Comparison of ENCODE assay signal across 20 cellular contexts in the genomic region with DNA sequence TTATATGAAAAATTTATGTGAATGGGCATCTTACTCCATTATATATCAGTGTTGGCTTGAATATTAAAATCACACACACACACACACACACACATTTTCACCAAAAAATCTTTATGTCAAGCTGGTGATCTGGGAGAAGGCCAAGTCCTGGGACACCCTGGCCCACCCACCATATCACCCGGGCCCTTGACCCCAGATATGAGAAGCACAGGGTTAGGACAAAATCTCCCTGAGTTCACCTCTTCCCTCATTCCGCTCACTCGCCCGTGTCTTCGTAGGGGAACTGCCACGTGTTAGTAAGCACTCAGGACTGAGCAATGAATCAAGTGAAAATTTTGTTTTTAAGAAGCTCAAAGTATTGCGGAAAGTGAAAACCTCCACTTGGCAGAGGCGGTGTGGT.
A peak's percentile ranks its signal among the peaks of the same experiment; 100 is the strongest.
DNase-seq lines count a peak whose midpoint lies in the region; ATAC-seq and TF ChIP-seq lines count a peak whose summit lies in the region.
"Had no signal": no experiment of that assay in that cellular context is flagged by ENCODE, and none has a peak within 500 bp of the region (broad histone marks: within the 10 kb centered on the region; RNA-seq: fewer than 3 reads in every experiment).

No MANE protein-coding gene starts in this region.

- no peak for TF ChIP-seq CTCF in HCT116 (IDR thresholded peaks at IDR 0.05 in 2 of 3, conservative IDR thresholded peaks at IDR 0.05 in 1 of 3; ENCODE audit: borderline replicate concordance in 1 of 3, insufficient read depth in 1 of 3, low read depth in 2 of 3, low read length in 2 of 3)
- no peak for TF ChIP-seq CTCF in PC-9 (conservative IDR thresholded peaks at IDR 0.05)

- H3K79me2 ChIP-seq in HCT116 (ENCODE audit: insufficient read depth, low read length) = no peaks in the 10 kb centered on the region
- no peaks in the 10 kb centered on the region for H3K79me2 ChIP-seq in PC-9 (ENCODE audit: low read depth)

- no peak overlapping the region for H3K4ac ChIP-seq in neuronal stem cell (ENCODE audit: low read length)

- H3K9me3 ChIP-seq in BLaER1 treated with 17β-estradiol and CSF1 and Interleukin-3, amounts not matched to agents 10 nM and 100 nM (replicated peaks in 1 of 11) = peaks cover 6 to 23% (median 9%) of the 10 kb centered on the region in 11 experiments; a peak in 17 of 22 replicates
- H3K9me3 ChIP-seq in HCT116 (ENCODE audit: control insufficient read depth in 1 of 2, insufficient read depth in 1 of 2, low read depth in 1 of 2, low read length in 2 of 2) (no peaks in the 10 kb centered on the region), PC-9 (ENCODE audit: insufficient read depth, low read depth) (no peaks in the 10 kb centered on the region), neuronal stem cell (replicated peaks in 1 of 2; ENCODE audit: control insufficient read depth in 2 of 2, insufficient read depth in 1 of 2, low read depth in 1 of 2, low read length in 2 of 2) (peaks cover 0 to 4% of the 10 kb centered on the region in 2 donors)
- H3K9me3 ChIP-seq: A549, HAP-1 had no signal

- no peak overlapping the region for H2BK12ac ChIP-seq in neuronal stem cell (ENCODE audit: low read length)

- H3K4me3 ChIP-seq in BLaER1 treated with 17β-estradiol and CSF1 and Interleukin-3, amounts not matched to agents 10 nM and 100 nM = peak overlapping the region in 4 of 10 experiments; percentile 38 to 51 (median 46); a peak in 3 of 20 replicates
- H3K4me3 ChIP-seq in HCT116 (replicated peaks in 1 of 2; ENCODE audit: low read depth in 1 of 2, low read length in 2 of 2) = no peak overlapping the region; a peak in 1 of 4 replicates
- no peak overlapping the region for H3K4me3 ChIP-seq in PC-9
- no peak overlapping the region for H3K4me3 ChIP-seq in neuronal stem cell (ENCODE audit: low read length in 2 of 2)
- H3K4me3 ChIP-seq: A549, GM12878, GM23338, HAP-1 had no signal

- no TSS peak for BruUV-seq in HCT116 (replicated peaks; lab: Mats Ljungman, UMichigan)
- no TSS peak for BruUV-seq in PC-9 (replicated peaks; lab: Mats Ljungman, UMichigan)

- H3K9ac ChIP-seq in BLaER1 treated with 17β-estradiol and CSF1 and Interleukin-3, amounts not matched to agents 10 nM and 100 nM = no peak overlapping the region; a peak in 1 of 22 replicates
- no peak overlapping the region for H3K9ac ChIP-seq in HCT116 (ENCODE audit: low read length)
- H3K9ac ChIP-seq in neuronal stem cell (ENCODE audit: low read depth, low read length, poor library complexity) = no peak overlapping the region

- no peak for TF ChIP-seq POLR2A in HCT116 (IDR thresholded peaks at IDR 0.05; ENCODE audit: borderline replicate concordance, extremely low read depth, insufficient read depth, insufficient read length)

- peak overlapping the region; percentile 28 for H4K91ac ChIP-seq in neuronal stem cell (ENCODE audit: low read depth, low read length, poor library complexity)

- WGBS in neuronal stem cell (ENCODE audit: extremely low coverage in 2 of 2, insufficient read length in 2 of 2, insufficient replicate concordance in 1 of 2), 2 donors = no CpG with 5 or more reads among the region's 8 CpGs

- intact Hi-C loops in HCT116 (cut with micrococcal nuclease) = no loop called here
- intact Hi-C loops in PC-9 (cut with micrococcal nuclease; ENCODE audit: unreplicated experiment) = no loop called here

- H3K36me3 ChIP-seq in BLaER1 treated with 17β-estradiol and CSF1 and Interleukin-3, amounts not matched to agents 10 nM and 100 nM = peaks cover 0 to 8% (median 0%) of the 10 kb centered on the region in 11 experiments; a peak in 1 of 22 replicates
- H3K36me3 ChIP-seq in HCT116 (ENCODE audit: control insufficient read depth in 1 of 2, insufficient read depth in 2 of 2, low read length in 2 of 2) = no peaks in the 10 kb centered on the region
- H3K36me3 ChIP-seq in PC-9 (ENCODE audit: low read depth) = no peaks in the 10 kb centered on the region
- no peaks in the 10 kb centered on the region for H3K36me3 ChIP-seq in neuronal stem cell (replicated peaks in 1 of 2; ENCODE audit: control insufficient read depth in 2 of 2, insufficient read depth in 2 of 2, low read length in 2 of 2)
- H3K36me3 ChIP-seq: HAP-1 had no signal

- H2BK120ac ChIP-seq in neuronal stem cell (ENCODE audit: low read depth, low read length) = no peak overlapping the region

- no peaks in the 10 kb centered on the region for H3K27me3 ChIP-seq in BLaER1 treated with 17β-estradiol and CSF1 and Interleukin-3, amounts not matched to agents 10 nM and 100 nM
- no peaks in the 10 kb centered on the region for H3K27me3 ChIP-seq in HCT116 (ENCODE audit: insufficient read depth, low read length)
- H3K27me3 ChIP-seq in PC-9 (ENCODE audit: insufficient read depth, low read depth) = no peaks in the 10 kb centered on the region
- H3K27me3 ChIP-seq in neuronal stem cell (ENCODE audit: control insufficient read depth in 3 of 3, insufficient read depth in 3 of 3, low read depth in 1 of 3, low read length in 3 of 3) = no peaks in the 10 kb centered on the region

- H3K4me2 ChIP-seq in BLaER1 treated with 17β-estradiol and CSF1 and Interleukin-3, amounts not matched to agents 10 nM and 100 nM = peak overlapping the region in 10 of 11 experiments; percentile 29 to 82 (median 72); a peak in 19 of 22 replicates
- H3K4me2 ChIP-seq in HCT116 (ENCODE audit: low read length) (peak overlapping the region; percentile 83), PC-9 (peak overlapping the region; percentile 65; the same call in 1 of the 2 replicates), neuronal stem cell (ENCODE audit: insufficient read depth, low read length, poor library complexity, severe bottlenecking) (no peak overlapping the region)
- H3K4me2 ChIP-seq: A549, GM23338 had no signal

- H3K14ac ChIP-seq in neuronal stem cell (ENCODE audit: low read length) = no peak overlapping the region

- peaks cover 6 to 27% (median 20%) of the 10 kb centered on the region in 10 experiments; a peak in 17 of 20 replicates for H3K4me1 ChIP-seq in BLaER1 treated with 17β-estradiol and CSF1 and Interleukin-3, amounts not matched to agents 10 nM and 100 nM
- H3K4me1 ChIP-seq in HCT116 (ENCODE audit: control insufficient read depth in 1 of 2, insufficient read depth in 2 of 2, low read length in 2 of 2) (peaks cover 4 to 20% of the 10 kb centered on the region in 2 experiments), PC-9 (replicated peaks; ENCODE audit: insufficient read depth) (no peaks in the 10 kb centered on the region), neuronal stem cell (ENCODE audit: control insufficient read depth in 2 of 2, insufficient read depth in 1 of 2, low read depth in 1 of 2, low read length in 2 of 2) (no peaks in the 10 kb centered on the region)
- H3K4me1 ChIP-seq: A549, HAP-1 had no signal

- H3K9me2 ChIP-seq in HCT116 (ENCODE audit: insufficient read depth) = no peaks in the 10 kb centered on the region
- no peaks in the 10 kb centered on the region for H3K9me2 ChIP-seq in PC-9 (ENCODE audit: insufficient read depth)

- no peak overlapping the region for H2AFZ ChIP-seq in HCT116 (ENCODE audit: low read depth, low read length, poor library complexity, severe bottlenecking)
- no peak overlapping the region for H2AFZ ChIP-seq in PC-9
- no peak overlapping the region for H2AFZ ChIP-seq in neuronal stem cell (ENCODE audit: low read length)
- H2AFZ ChIP-seq: GM23338 had no signal

- H3K23ac ChIP-seq in neuronal stem cell (ENCODE audit: low read depth, low read length, poor library complexity) = no peak overlapping the region

- CTCF ChIA-PET in HCT116 (lab: Charles Lee) (no interaction called here), PC-9 (lab: Charles Lee) (interaction anchor here (0.6 kb wide), 2 partner anchors 266 to 864 kb away, joined by 3 to 5 read pairs; no protein-coding TSS in a partner anchor)

- DNase-seq in HCT116 (ENCODE audit: low read depth, low spot score) (no peak), PC-9 (no peak), neuronal stem cell (ENCODE audit: low spot score) (no peak), activated T-cell treated with anti-CD3 and anti-CD28 coated beads for 4 hours (no peak), SKM-1 (lab: John Stamatoyannopoulos, UW; ENCODE audit: unreplicated experiment) (no peak)
- DNase-seq: 8988T; ACHN; AML-193; Calu3; CD4-positive, alpha-beta memory T cell; COR-L47; DMS53; DMS79 treated with DMSO at 0.1 percent for 48 hours had no signal

- H2AK5ac ChIP-seq in neuronal stem cell (ENCODE audit: low read depth, low read length) = no peak overlapping the region

- H4K8ac ChIP-seq in neuronal stem cell (ENCODE audit: low read depth, low read length) = no peak overlapping the region

- POLR2A ChIA-PET in HCT116 (lab: Charles Lee) = no interaction called here
- POLR2A ChIA-PET in PC-9 (lab: Charles Lee; ENCODE audit: unreplicated experiment) = no interaction called here

- H3K18ac ChIP-seq in neuronal stem cell (ENCODE audit: low read length) = no peak overlapping the region

- H3F3A ChIP-seq in PC-9 (ENCODE audit: insufficient read depth, low read depth) = no peaks in the 10 kb centered on the region

- no peak for TF ChIP-seq RAD21 in HCT116 (IDR thresholded peaks at IDR 0.05; ENCODE audit: low read depth)

- H3K79me1 ChIP-seq in neuronal stem cell (ENCODE audit: low read depth, low read length) = peaks cover 2% of the 10 kb centered on the region

- no peak overlapping the region for H2BK15ac ChIP-seq in neuronal stem cell (ENCODE audit: low read length)

- H3K27ac ChIP-seq in BLaER1 treated with 17β-estradiol and CSF1 and Interleukin-3, amounts not matched to agents 10 nM and 100 nM = peak overlapping the region in 7 of 11 experiments; percentile 73 to 79 (median 75); a peak in 10 of 22 replicates
- peak overlapping the region; percentile 43; the same call in 1 of the 2 replicates for H3K27ac ChIP-seq in HCT116 (ENCODE audit: low read depth, low read length)
- no peak overlapping the region for H3K27ac ChIP-seq in PC-9
- no peak overlapping the region for H3K27ac ChIP-seq in neuronal stem cell (replicated peaks; ENCODE audit: low read length)
- H3K27ac ChIP-seq: A549 had no signal

- RAD21 ChIA-PET in HCT116 (lab: Charles Lee; ENCODE audit: low non-redundant PET in 1 of 2, low total read pairs in 2 of 2, uncharacterized antibody in 2 of 2, unreplicated experiment in 2 of 2) = no interaction called here

- no peak overlapping the region for H2BK5ac ChIP-seq in neuronal stem cell (ENCODE audit: low read length)

- H4K20me1 ChIP-seq in BLaER1 treated with 17β-estradiol and CSF1 and Interleukin-3, amounts not matched to agents 10 nM and 100 nM = no peaks in the 10 kb centered on the region
- H4K20me1 ChIP-seq in HCT116 (ENCODE audit: insufficient read depth) (no peaks in the 10 kb centered on the region), PC-9 (ENCODE audit: insufficient read depth) (no peaks in the 10 kb centered on the region)

- no peak for ATAC-seq in HCT116
- no peak for ATAC-seq in HG02763 (IDR thresholded peaks at IDR 0.05; ENCODE audit: unreplicated experiment)
- ATAC-seq in HG03565 (IDR thresholded peaks at IDR 0.05; ENCODE audit: unreplicated experiment) = no peak
- ATAC-seq: GM12878, GM23338 had no signal

TF ChIP-seq in HCT116, 20 proteins besides CTCF, POLR2A, EP300 and RAD21:
- no peak for TF ChIP-seq CEBPB (IDR thresholded peaks at IDR 0.05; ENCODE audit: low read depth)
- no peak for TF ChIP-seq ZNF274 (IDR thresholded peaks at IDR 0.05; ENCODE audit: low read depth, low read length)
- TF ChIP-seq SRF (IDR thresholded peaks at IDR 0.05; ENCODE audit: low read depth) = no peak
- TF ChIP-seq JUND (IDR thresholded peaks at IDR 0.05) = no peak

Comparison
In these comparisons a context has a peak if more than half of its experiments do, and no peak if none do; other contexts are left out.
1. H3K27ac ChIP-seq: peak in BLaER1 treated with 17β-estradiol and CSF1 and Interleukin-3, amounts not matched to agents 10 nM and 100 nM (7 of 11) and HCT116 (single experiment); none in PC-9 (single experiment) and neuronal stem cell (single experiment).